In the genomic region with DNA sequence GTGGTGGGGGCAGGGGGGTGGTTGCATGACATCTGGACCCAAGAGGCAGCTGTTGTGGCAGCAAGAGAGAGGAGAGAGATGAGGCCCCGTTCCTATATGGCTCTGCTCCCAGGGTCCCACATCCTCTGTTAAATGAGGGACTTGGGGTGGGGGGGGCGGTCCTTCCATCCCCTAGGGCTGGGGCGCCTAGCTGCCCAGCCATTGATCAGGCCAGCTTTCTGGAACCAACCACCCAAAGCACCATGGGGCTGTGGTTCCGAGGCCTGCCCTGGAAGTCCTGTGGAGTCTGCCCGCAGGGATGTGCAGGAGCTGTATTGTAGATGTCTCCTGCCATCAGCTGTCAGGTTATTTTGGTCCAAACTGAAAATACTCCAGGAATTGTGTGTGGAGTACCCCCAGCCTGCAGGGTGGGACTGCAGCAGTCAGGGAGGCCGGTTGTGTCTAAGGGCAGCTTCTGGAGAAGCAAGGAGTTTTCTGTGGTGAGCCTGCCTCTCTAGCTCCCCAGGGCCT, we compare ENCODE assay signal across 9 cellular contexts. TPM values are rescaled to one million over a fixed set of nuclear protein-coding genes. Genes with fewer than 3 reads are reported as not detected.
DNase-seq lines count a peak whose midpoint lies in the region; ATAC-seq and TF ChIP-seq lines count a peak whose summit lies in the region.
"Had no signal": no experiment of that assay in that cellular context is flagged by ENCODE, and none has a peak within 500 bp of the region (broad histone marks: within the 10 kb centered on the region; RNA-seq: fewer than 3 reads in every experiment).

No MANE protein-coding gene starts in this region.

- peaks cover 24 to 31% (median 28%) of the 10 kb centered on the region in 4 donors for H3K36me3 ChIP-seq in sigmoid colon

- no peak overlapping the region for H3K27ac Mint-ChIP-seq in activated B cell treated with CpG ODN at 0.5 μM for 24 hours

- CTCF ChIA-PET in activated B cell treated with CpG ODN at 0.5 μM for 24 hours (lab: Charles Lee), result interaction anchor here (0.8 to 1.2 kb wide), 3 partner anchors 12 to 55 kb away, joined by 3 to 4 read pairs (median 3); no protein-coding TSS in a partner anchor

- ATAC-seq in activated B cell treated with CpG ODN at 0.5 μM for 24 hours (ENCODE audit: low read depth) (no peak), HG03135 (IDR thresholded peaks at IDR 0.05; ENCODE audit: unreplicated experiment) (no peak)
- ATAC-seq: mucosa of descending colon had no signal

- 75 to 83% methylated on average over 6 of the region's 6 CpGs for WGBS in sigmoid colon, 2 donors

- no peaks in the 10 kb centered on the region for H3K9me3 Mint-ChIP-seq in activated B cell treated with CpG ODN at 0.5 μM for 24 hours

- POLR2A ChIA-PET in activated B cell treated with CpG ODN at 0.5 μM for 24 hours (lab: Charles Lee), result interaction anchor here (0.5 to 1.2 kb wide), 5 partner anchors 11 to 219 kb away, joined by 3 to 8 read pairs (median 5); a partner anchor contains a TSS

- TF ChIP-seq EP300 in sigmoid colon (IDR thresholded peaks at IDR 0.05), result no peak

- H3K4me3 Mint-ChIP-seq in activated B cell treated with CpG ODN at 0.5 μM for 24 hours, result peak overlapping the region; percentile 28

- peak overlapping the region in 3 of 4 donors; percentile 91 to 95 (median 95) for H3K27ac ChIP-seq in sigmoid colon

- no peaks in the 10 kb centered on the region for H3K27me3 Mint-ChIP-seq in activated B cell treated with CpG ODN at 0.5 μM for 24 hours

- H3K27me3 ChIP-seq in sigmoid colon, result no peaks in the 10 kb centered on the region

- H3K4me3 ChIP-seq in GM12864 (ENCODE audit: low read depth, low read length), result peak overlapping the region; percentile 66; the same call in 1 of the 2 replicates
- H3K4me3 ChIP-seq in fibroblast of pulmonary artery (replicated peaks; ENCODE audit: low read depth, low read length), result peak overlapping the region; percentile 74
- peak overlapping the region in 1 of 4 donors; percentile 88 for H3K4me3 ChIP-seq in sigmoid colon
- H3K4me3 ChIP-seq: mucosa of descending colon had no signal

- peaks cover 27% of the 10 kb centered on the region for H3K36me3 Mint-ChIP-seq in activated B cell treated with CpG ODN at 0.5 μM for 24 hours (ENCODE audit: low read depth)

- no peak for TF ChIP-seq POLR2A in sigmoid colon (IDR thresholded peaks at IDR 0.05)

- intact Hi-C loops in activated B cell treated with CpG ODN at 0.5 μM for 24 hours (cut with micrococcal nuclease) (loop anchor here (5.0 kb wide), 1 partner anchor 156 kb away; a partner anchor contains a TSS), sigmoid colon (cut with DNase I) (loop anchor here (5.0 kb wide), 1 partner anchor 156 kb away; a partner anchor contains a TSS)

- no peaks in the 10 kb centered on the region for H3K9me3 ChIP-seq in sigmoid colon
- H3K9me3 ChIP-seq: mucosa of descending colon had no signal

- H3K4me1 Mint-ChIP-seq in activated B cell treated with CpG ODN at 0.5 μM for 24 hours, result peaks cover 37% of the 10 kb centered on the region

- H3K4me1 ChIP-seq in sigmoid colon, result peaks cover 0 to 50% (median 31%) of the 10 kb centered on the region in 4 donors

- no peak for DNase-seq in GM12864 (ENCODE audit: low read depth)
- DNase-seq in activated B cell treated with CpG ODN at 0.5 μM for 24 hours, result no peak
- no peak for DNase-seq in fibroblast of pulmonary artery (ENCODE audit: low read depth)
- no peak for DNase-seq in sigmoid colon
- no peak for DNase-seq in activated CD8-positive, alpha-beta memory T cell treated with anti-CD3 and anti-CD28 coated beads, Interleukin-2, amount 50 U/mL, for 48 hours
- DNase-seq in NOMO-1 treated with dmso at 0.1 percent for 144 hours (lab: John Stamatoyannopoulos, UW; ENCODE audit: unreplicated experiment), result no peak
- DNase-seq in DMS114 treated with DMSO at 0.1 percent for 48 hours (lab: John Stamatoyannopoulos, UW; ENCODE audit: unreplicated experiment), result no peak

- TF ChIP-seq CTCF in GM12864 (IDR thresholded peaks at IDR 0.05; ENCODE audit: low read depth, low read length, missing control alignments), result no peak
- TF ChIP-seq CTCF in activated B cell treated with CpG ODN at 0.5 μM for 24 hours (IDR thresholded peaks at IDR 0.05), result no peak
- no peak for TF ChIP-seq CTCF in fibroblast of pulmonary artery (IDR thresholded peaks at IDR 0.05; ENCODE audit: low read length, missing control alignments)
- TF ChIP-seq CTCF in sigmoid colon (IDR thresholded peaks at IDR 0.05), result no peak

RNA-seq across cellular contexts. Expression of a gene that starts 5.2 kb away (rescaled TPM):
- total RNA-seq in activated B cell treated with CpG ODN at 0.5 μM for 24 hours (46.5 and 46.6 TPM in 2 replicates), sigmoid colon (10 to 100 TPM; 21.0 to 35.0 (median 24.3) TPM)
- polyA plus RNA-seq in sigmoid colon, result 10 to 100 TPM; 23.4 to 69.2 (median 30.1) TPM

RNA-seq across cellular contexts. Expression of a gene that starts 10.8 kb away (rescaled TPM):
- total RNA-seq in activated B cell treated with CpG ODN at 0.5 μM for 24 hours (19.7 and 27.4 TPM in 2 replicates), sigmoid colon (10 to 100 TPM; 28.0 to 35.5 (median 30.4) TPM)
- 10 to 100 TPM in 1 of 3 donors, 1 to 10 TPM in 2; 4.9 to 17.6 (median 7.2) TPM for polyA plus RNA-seq in sigmoid colon

RNA-seq across cellular contexts. Expression of a gene that starts 29.6 kb away (rescaled TPM):
- total RNA-seq in activated B cell treated with CpG ODN at 0.5 μM for 24 hours, result 115 and 133 TPM in 2 replicates
- 10 to 100 TPM; 27.2 to 57.6 (median 38.4) TPM for total RNA-seq in sigmoid colon
- polyA plus RNA-seq in sigmoid colon, result 10 to 100 TPM in 1 of 3 donors, 1 to 10 TPM in 2; 3.7 to 31.0 (median 4.8) TPM

RNA-seq across cellular contexts. Expression of a gene that starts 58.8 kb away (rescaled TPM):
- total RNA-seq in activated B cell treated with CpG ODN at 0.5 μM for 24 hours, result 17.6 and 19.0 TPM in 2 replicates
- 10 to 100 TPM in 1 of 4 donors, 1 to 10 TPM in 3; 5.2 to 10.7 (median 7.0) TPM for total RNA-seq in sigmoid colon
- 10 to 100 TPM; 19.1 to 27.0 (median 24.0) TPM for polyA plus RNA-seq in sigmoid colon
